Comparison of ENCODE assay signal across 1 cellular context in the genomic region with DNA sequence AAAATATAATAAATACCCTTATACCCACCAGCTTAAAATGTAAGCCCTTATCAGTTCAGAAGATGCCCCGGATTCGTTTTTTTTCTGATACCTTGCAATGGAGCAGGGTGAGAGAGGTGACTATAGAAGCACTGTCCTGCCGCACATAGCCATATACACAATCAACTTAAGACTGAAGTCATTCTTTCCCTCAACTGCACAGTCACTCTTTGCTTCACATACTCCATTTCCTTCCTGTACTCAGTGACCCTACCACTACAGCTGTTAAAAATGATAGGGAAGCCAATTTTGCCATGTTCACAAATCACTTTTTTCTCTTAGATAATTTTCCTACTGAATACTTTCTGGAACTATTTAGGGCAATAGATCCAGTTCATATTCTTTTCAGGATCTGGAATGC.
TF ChIP-seq lines count a peak whose summit lies in the region.

No MANE protein-coding gene starts in this region.

TF ChIP-seq in WTC11, 78 proteins besides CTCF, POLR2A, EP300 and RAD21 (continued from another document):
- TF ChIP-seq FOXP4 (CRISPR knock-in tag; IDR thresholded peaks at IDR 0.05) = no peak
- TF ChIP-seq, protein P1, sequence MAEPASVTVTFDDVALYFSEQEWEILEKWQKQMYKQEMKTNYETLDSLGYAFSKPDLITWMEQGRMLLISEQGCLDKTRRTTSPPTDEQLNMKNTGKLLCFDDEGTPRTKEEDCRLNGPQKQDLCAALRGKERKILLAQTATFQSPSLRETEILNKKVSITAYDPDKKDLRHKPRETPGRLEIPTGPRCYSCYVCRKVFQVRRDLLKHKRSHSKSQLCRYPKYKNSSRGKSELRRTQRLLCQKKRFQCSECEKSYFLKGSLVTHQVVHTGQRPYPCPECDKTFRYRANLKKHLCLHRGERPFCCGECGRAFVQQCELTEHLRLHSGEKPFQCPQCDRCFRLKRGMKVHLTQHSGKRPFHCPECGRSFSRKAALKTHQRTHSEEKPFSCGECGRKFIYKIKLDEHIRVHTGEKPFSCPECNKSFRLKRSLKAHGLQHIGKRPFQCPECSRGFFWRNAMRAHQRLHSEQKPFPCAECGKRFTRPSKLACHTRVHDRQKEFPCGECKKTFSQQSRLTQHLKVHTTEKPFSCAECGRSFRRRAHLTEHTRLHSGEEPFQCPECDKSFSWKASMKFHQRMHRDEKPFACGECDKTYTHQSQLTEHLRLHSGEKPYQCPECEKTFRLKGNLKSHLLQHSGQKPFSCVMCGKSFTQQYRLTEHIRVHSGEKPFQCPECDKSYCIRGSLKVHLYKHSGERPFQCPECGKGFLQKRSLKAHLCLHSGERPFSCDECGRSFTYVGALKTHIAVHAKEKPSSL (CRISPR knock-in tag; conservative IDR thresholded peaks at IDR 0.05) = no peak
- no peak for TF ChIP-seq RORB (CRISPR knock-in tag; IDR thresholded peaks at IDR 0.05)
- TF ChIP-seq EMX1 (CRISPR knock-in tag; IDR thresholded peaks at IDR 0.05) = no peak
- no peak for TF ChIP-seq NFYB (CRISPR knock-in tag; conservative IDR thresholded peaks at IDR 0.05; ENCODE audit: low read depth)
- TF ChIP-seq ZNF138 (CRISPR knock-in tag; conservative IDR thresholded peaks at IDR 0.05) = no peak
- no peak for TF ChIP-seq ELF4 (CRISPR knock-in tag; IDR thresholded peaks at IDR 0.05; ENCODE audit: low read depth)
- TF ChIP-seq MXD4 (CRISPR knock-in tag; IDR thresholded peaks at IDR 0.05; ENCODE audit: borderline replicate concordance) = no peak
- no peak for TF ChIP-seq RELA (CRISPR knock-in tag; IDR thresholded peaks at IDR 0.05; ENCODE audit: borderline replicate concordance)
- TF ChIP-seq ESRRA (CRISPR knock-in tag; IDR thresholded peaks at IDR 0.05; ENCODE audit: borderline replicate concordance) = no peak
- TF ChIP-seq KAT7 (CRISPR knock-in tag; IDR thresholded peaks at IDR 0.05; ENCODE audit: borderline replicate concordance) = no peak
